15 cellular contexts compared by ENCODE assay signal in genomic region chr3:119759962-119760361, GRCh38. TPM values are rescaled to one million over a fixed set of nuclear protein-coding genes. Genes with fewer than 3 reads are reported as not detected.
DNase-seq lines count a peak whose midpoint lies in the region; ATAC-seq and TF ChIP-seq lines count a peak whose summit lies in the region.
"Had no signal": no experiment of that assay in that cellular context is flagged by ENCODE, and none has a peak within 500 bp of the region (broad histone marks: within the 10 kb centered on the region; RNA-seq: fewer than 3 reads in every experiment).

No MANE protein-coding gene starts in this region.

- peaks cover 8 to 13% of the 10 kb centered on the region in 2 donors for H3K9me3 Mint-ChIP-seq in stimulated activated naive B cell treated with anti-CD40 and anti-IgM and Interleukin-4, amounts not matched to agents 10 μg/mL and 1 μg/mL and 100 μg/mL, for 72 hours
- H3K9me3 Mint-ChIP-seq in stimulated activated naive CD8-positive, alpha-beta T cell treated with anti-CD3 and anti-CD28 coated beads, Interleukin-15, amount 100 ng/mL, for 72 hours: peaks cover 8 to 13% of the 10 kb centered on the region in 2 donors

- no peak for TF ChIP-seq CTCF in GM12865 (IDR thresholded peaks at IDR 0.05; ENCODE audit: insufficient read depth, low read depth, low read length, missing control alignments)

- H3K4me1 Mint-ChIP-seq in stimulated activated naive B cell treated with anti-CD40 and anti-IgM and Interleukin-4, amounts not matched to agents 10 μg/mL and 1 μg/mL and 100 μg/mL, for 72 hours: no peaks in the 10 kb centered on the region
- no peaks in the 10 kb centered on the region for H3K4me1 Mint-ChIP-seq in stimulated activated naive CD8-positive, alpha-beta T cell treated with anti-CD3 and anti-CD28 coated beads, Interleukin-15, amount 100 ng/mL, for 72 hours

- peaks cover 6 to 9% of the 10 kb centered on the region in 2 donors for H3K27me3 Mint-ChIP-seq in stimulated activated naive B cell treated with anti-CD40 and anti-IgM and Interleukin-4, amounts not matched to agents 10 μg/mL and 1 μg/mL and 100 μg/mL, for 72 hours
- peaks cover 54% of the 10 kb centered on the region for H3K27me3 Mint-ChIP-seq in stimulated activated naive CD8-positive, alpha-beta T cell treated with anti-CD3 and anti-CD28 coated beads, Interleukin-15, amount 100 ng/mL, for 72 hours

- intact Hi-C loops in Right ventricle myocardium inferior (cut with DNase I): no loop called here

- H3K4me3 ChIP-seq in GM12865 (ENCODE audit: low read depth, low read length): no peak overlapping the region
- H3K4me3 ChIP-seq: transverse colon had no signal

- no peak overlapping the region for H3K4me3 Mint-ChIP-seq in stimulated activated naive B cell treated with anti-CD40 and anti-IgM and Interleukin-4, amounts not matched to agents 10 μg/mL and 1 μg/mL and 100 μg/mL, for 72 hours
- no peak overlapping the region for H3K4me3 Mint-ChIP-seq in stimulated activated naive CD8-positive, alpha-beta T cell treated with anti-CD3 and anti-CD28 coated beads, Interleukin-15, amount 100 ng/mL, for 72 hours
- H3K4me3 Mint-ChIP-seq: activated CD8-positive, alpha-beta memory T cell treated with anti-CD3 and anti-CD28 coated beads, Interleukin-2, amount 10 ng/mL, durations not matched to agents 7 days and 5 days; CD8-positive, alpha-beta T cell had no signal

- peak; percentile 74 for ATAC-seq in GM19372 (IDR thresholded peaks at IDR 0.05; ENCODE audit: low read depth, unreplicated experiment)
- peak; percentile 81 for ATAC-seq in HG02571 (IDR thresholded peaks at IDR 0.05; ENCODE audit: unreplicated experiment)
- ATAC-seq in HG03103 (IDR thresholded peaks at IDR 0.05; ENCODE audit: low read depth, unreplicated experiment): peak; percentile 78
- ATAC-seq in Right ventricle myocardium inferior: no peak
- ATAC-seq in stimulated activated naive B cell treated with anti-CD40 and anti-IgM and Interleukin-4, amounts not matched to agents 10 μg/mL and 1 μg/mL and 100 μg/mL, for 72 hours (replicated peaks): no peak
- ATAC-seq in stimulated activated naive CD8-positive, alpha-beta T cell treated with anti-CD3 and anti-CD28 coated beads, Interleukin-15, amount 100 ng/mL, for 72 hours: no peak
- ATAC-seq: activated CD8-positive, alpha-beta memory T cell treated with anti-CD3 and anti-CD28 coated beads, Interleukin-2, amount 10 ng/mL, durations not matched to agents 7 days and 5 days; activated naive CD4-positive, alpha-beta T cell treated with anti-CD3 and anti-CD28 coated beads, Interleukin-2, amount 50 U/mL, for 72 hours; CD8-positive, alpha-beta T cell had no signal

- DNase-seq in GM12865 (ENCODE audit: low read depth) (peak; percentile 27), Right ventricle myocardium inferior (ENCODE audit: missing footprints) (no peak)
- no peak for DNase-seq in stimulated activated naive B cell treated with anti-CD40 and anti-IgM and Interleukin-4, amounts not matched to agents 10 μg/mL and 1 μg/mL and 100 μg/mL, for 72 hours
- no peak for DNase-seq in activated CD4-positive, alpha-beta T cell treated with anti-CD3 and anti-CD28 coated beads, Interleukin-2, amount 50 U/mL, for 4 hours
- DNase-seq in stimulated activated naive CD8-positive, alpha-beta T cell treated with anti-CD3 and anti-CD28 coated beads, Interleukin-15, amount 100 ng/mL, for 72 hours: no peak
- DNase-seq: activated CD8-positive, alpha-beta memory T cell treated with anti-CD3 and anti-CD28 coated beads, Interleukin-2, amount 10 ng/mL, durations not matched to agents 7 days and 5 days; CD8-positive, alpha-beta T cell; NCI-H2081 treated with DMSO at 0.1 percent for 48 hours; SK-N-SH; transverse colon had no signal

- H3K27ac Mint-ChIP-seq in stimulated activated naive B cell treated with anti-CD40 and anti-IgM and Interleukin-4, amounts not matched to agents 10 μg/mL and 1 μg/mL and 100 μg/mL, for 72 hours: no peak overlapping the region
- no peak overlapping the region for H3K27ac Mint-ChIP-seq in stimulated activated naive CD8-positive, alpha-beta T cell treated with anti-CD3 and anti-CD28 coated beads, Interleukin-15, amount 100 ng/mL, for 72 hours
- H3K27ac Mint-ChIP-seq: activated CD8-positive, alpha-beta memory T cell treated with anti-CD3 and anti-CD28 coated beads, Interleukin-2, amount 10 ng/mL, durations not matched to agents 7 days and 5 days; activated naive CD4-positive, alpha-beta T cell treated with anti-CD3 and anti-CD28 coated beads, Interleukin-2, amount 50 U/mL, for 72 hours; CD8-positive, alpha-beta T cell had no signal

- H3K36me3 Mint-ChIP-seq in stimulated activated naive B cell treated with anti-CD40 and anti-IgM and Interleukin-4, amounts not matched to agents 10 μg/mL and 1 μg/mL and 100 μg/mL, for 72 hours: peaks cover 0 to 3% of the 10 kb centered on the region in 2 donors
- H3K36me3 Mint-ChIP-seq: activated naive CD4-positive, alpha-beta T cell treated with anti-CD3 and anti-CD28 coated beads, Interleukin-2, amount 50 U/mL, for 72 hours; CD8-positive, alpha-beta T cell had no signal

RNA-seq across cellular contexts. Expression of gene NR1I2, which starts 21.9 kb away (rescaled TPM):
- not detected for total RNA-seq in Right ventricle myocardium inferior
- total RNA-seq: glomerular endothelial cell had no signal

RNA-seq across cellular contexts. Expression of gene CFAP91, which starts 57.1 kb away (rescaled TPM):
- total RNA-seq in Right ventricle myocardium inferior: 0.70 TPM
- total RNA-seq: CD8-positive, alpha-beta T cell had no signal

Comparison
In these comparisons a context has a peak if more than half of its experiments do, and no peak if none do; other contexts are left out.
1. ATAC-seq: peak in GM19372 (single experiment), HG02571 (single experiment) and HG03103 (single experiment); none in Right ventricle myocardium inferior (single experiment), stimulated activated naive B cell treated with anti-CD40 and anti-IgM and Interleukin-4, amounts not matched to agents 10 μg/mL and 1 μg/mL and 100 μg/mL, for 72 hours (0 of 2) and stimulated activated naive CD8-positive, alpha-beta T cell treated with anti-CD3 and anti-CD28 coated beads, Interleukin-15, amount 100 ng/mL, for 72 hours (single experiment).